In the genomic region with DNA sequence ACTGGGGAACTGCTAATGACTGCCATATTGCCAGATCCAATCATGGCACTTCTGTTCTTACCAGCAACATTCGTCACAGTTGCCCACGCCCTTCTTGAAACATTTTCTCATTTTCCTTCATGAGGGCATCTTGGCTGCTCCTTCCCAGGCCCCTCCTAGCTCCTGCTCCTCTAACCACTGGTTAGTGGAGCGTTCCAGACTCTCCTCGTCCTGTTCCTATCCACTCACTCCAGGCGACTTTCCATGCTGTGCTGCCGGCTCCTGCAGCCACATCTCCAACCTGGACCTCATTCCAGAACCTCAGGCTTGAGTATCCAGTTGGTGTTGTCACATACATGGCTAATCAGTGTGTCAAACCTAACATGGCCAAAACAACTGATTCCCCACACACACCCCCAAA, we compare ENCODE assay signal across 10 cellular contexts. TPM values are rescaled to one million over a fixed set of nuclear protein-coding genes. Genes with fewer than 3 reads are reported as not detected.
A peak's percentile ranks its signal among the peaks of the same experiment; 100 is the strongest.
DNase-seq lines count a peak whose midpoint lies in the region; ATAC-seq and TF ChIP-seq lines count a peak whose summit lies in the region.
"Had no signal": no experiment of that assay in that cellular context is flagged by ENCODE, and none has a peak within 500 bp of the region (broad histone marks: within the 10 kb centered on the region; RNA-seq: fewer than 3 reads in every experiment).

No MANE protein-coding gene starts in this region.

- WGBS in smooth muscle cell (ENCODE audit: low lambda C conversion rate): 95% methylated on average over 6 of the region's 6 CpGs

- no peak overlapping the region for H2AFZ ChIP-seq in smooth muscle cell (ENCODE audit: low read depth)

- H3K36me3 ChIP-seq in smooth muscle cell (ENCODE audit: low read depth): no peaks in the 10 kb centered on the region
- H3K36me3 ChIP-seq: transverse colon had no signal

- no peak overlapping the region for H3K9ac ChIP-seq in smooth muscle cell (ENCODE audit: low read depth)

- DNase-seq in activated CD8-positive, alpha-beta memory T cell treated with anti-CD3 and anti-CD28 coated beads, Interleukin-2, amount 10 ng/mL, durations not matched to agents 7 days and 5 days: no peak
- no peak for DNase-seq in activated CD8-positive, alpha-beta memory T cell treated with anti-CD3 and anti-CD28 coated beads, Interleukin-2, amount 50 U/mL, for 4 hours
- DNase-seq in T-helper 17 cell (no peak), smooth muscle cell (lab: John Stamatoyannopoulos, UW; ENCODE audit: unreplicated experiment) (no peak), omental fat pad (ENCODE audit: low spot score) (no peak)
- DNase-seq: transverse colon had no signal

- H3K4me1 Mint-ChIP-seq in activated CD8-positive, alpha-beta memory T cell treated with anti-CD3 and anti-CD28 coated beads, Interleukin-2, amount 10 ng/mL, durations not matched to agents 7 days and 5 days: peaks cover 28% of the 10 kb centered on the region
- H3K4me1 Mint-ChIP-seq in T-helper 17 cell: peaks cover 35% of the 10 kb centered on the region

- H3K4me1 ChIP-seq in smooth muscle cell (ENCODE audit: low read depth): peaks cover 11% of the 10 kb centered on the region

- peaks cover 9% of the 10 kb centered on the region for H3F3A ChIP-seq in smooth muscle cell (ENCODE audit: low read depth)

- H3K27me3 Mint-ChIP-seq in activated CD8-positive, alpha-beta memory T cell treated with anti-CD3 and anti-CD28 coated beads, Interleukin-2, amount 10 ng/mL, durations not matched to agents 7 days and 5 days: peaks cover 4% of the 10 kb centered on the region
- no peaks in the 10 kb centered on the region for H3K27me3 Mint-ChIP-seq in T-helper 17 cell

- peak overlapping the region; percentile 90 for H3K4me2 ChIP-seq in smooth muscle cell

- H3K36me3 Mint-ChIP-seq in activated CD8-positive, alpha-beta memory T cell treated with anti-CD3 and anti-CD28 coated beads, Interleukin-2, amount 10 ng/mL, durations not matched to agents 7 days and 5 days: peaks cover 13% of the 10 kb centered on the region
- H3K36me3 Mint-ChIP-seq in T-helper 17 cell (ENCODE audit: low read depth): peaks cover 2% of the 10 kb centered on the region

- TF ChIP-seq CTCF in smooth muscle cell (IDR thresholded peaks at IDR 0.05; ENCODE audit: borderline replicate concordance, insufficient read depth, poor library complexity, severe bottlenecking) (no peak), omental fat pad (IDR thresholded peaks at IDR 0.05) (no peak)

- H3K27ac ChIP-seq in smooth muscle cell (ENCODE audit: low read depth): no peak overlapping the region

- H4K20me1 ChIP-seq in smooth muscle cell (ENCODE audit: low read depth): no peaks in the 10 kb centered on the region

- H3K4me3 ChIP-seq in iPS-18c (ENCODE audit: insufficient read depth, low read depth, low read length) (peak overlapping the region; percentile 31; the same call in 1 of the 2 replicates), smooth muscle cell (no peak overlapping the region)

- no peak overlapping the region for H3K27ac Mint-ChIP-seq in activated CD8-positive, alpha-beta memory T cell treated with anti-CD3 and anti-CD28 coated beads, Interleukin-2, amount 10 ng/mL, durations not matched to agents 7 days and 5 days
- H3K27ac Mint-ChIP-seq in T-helper 17 cell: peak overlapping the region; percentile 93

- H3K27me3 ChIP-seq in smooth muscle cell (ENCODE audit: low read depth): no peaks in the 10 kb centered on the region
- H3K27me3 ChIP-seq: transverse colon had no signal

- H3K9me3 Mint-ChIP-seq in activated CD8-positive, alpha-beta memory T cell treated with anti-CD3 and anti-CD28 coated beads, Interleukin-2, amount 10 ng/mL, durations not matched to agents 7 days and 5 days (ENCODE audit: low read depth): peaks cover 3% of the 10 kb centered on the region

- H3K4me3 Mint-ChIP-seq in activated CD8-positive, alpha-beta memory T cell treated with anti-CD3 and anti-CD28 coated beads, Interleukin-2, amount 10 ng/mL, durations not matched to agents 7 days and 5 days: peak overlapping the region; percentile 84
- peak overlapping the region; percentile 92 for H3K4me3 Mint-ChIP-seq in T-helper 17 cell

- peaks cover 16% of the 10 kb centered on the region for H3K79me2 ChIP-seq in smooth muscle cell (ENCODE audit: low read depth)

- CTCF ChIA-PET in activated CD8-positive, alpha-beta memory T cell treated with anti-CD3 and anti-CD28 coated beads, Interleukin-2, amount 10 ng/mL, durations not matched to agents 7 days and 5 days (lab: Charles Lee): interaction anchor here (1.4 kb wide), 1 partner anchor 38 kb away, joined by 5 read pairs; the partner anchor contains the start of gene RNASEH1

- no peaks in the 10 kb centered on the region for H3K9me3 ChIP-seq in T-helper 17 cell (ENCODE audit: control insufficient read depth, low read length, poor library complexity, severe bottlenecking)
- no peaks in the 10 kb centered on the region for H3K9me3 ChIP-seq in iPS-18c (ENCODE audit: control insufficient read depth, insufficient read depth, low read length)
- H3K9me3 ChIP-seq in smooth muscle cell (replicated peaks; ENCODE audit: low read depth): no peaks in the 10 kb centered on the region
- H3K9me3 ChIP-seq: transverse colon had no signal

- ATAC-seq in activated CD8-positive, alpha-beta memory T cell treated with anti-CD3 and anti-CD28 coated beads, Interleukin-2, amount 10 ng/mL, durations not matched to agents 7 days and 5 days: no peak
- no peak for ATAC-seq in T-helper 17 cell
- ATAC-seq in GM18519 (IDR thresholded peaks at IDR 0.05; ENCODE audit: low FRiP score, unreplicated experiment): no peak
- ATAC-seq in GM18861 (IDR thresholded peaks at IDR 0.05; ENCODE audit: unreplicated experiment): no peak
- no peak for ATAC-seq in omental fat pad (ENCODE audit: low FRiP score)
- ATAC-seq: Right ventricle myocardium inferior had no signal

RNA-seq across cellular contexts. Expression of gene ADI1, which starts 1.3 kb away (rescaled TPM):
- total RNA-seq in activated CD8-positive, alpha-beta memory T cell treated with anti-CD3 and anti-CD28 coated beads, Interleukin-2, amount 10 ng/mL, durations not matched to agents 7 days and 5 days: 10 to 100 TPM; 15.0 to 16.6 TPM
- total RNA-seq in T-helper 17 cell: 10 to 100 TPM; 27.0 to 33.0 TPM
- total RNA-seq in smooth muscle cell: 19.0 and 27.3 TPM in 2 replicates
- polyA plus RNA-seq in smooth muscle cell: 30.9 and 35.0 TPM in 2 replicates
- 100 to 1,000 TPM in 1 of 4 donors, 10 to 100 TPM in 3; 54.6 to 117 (median 71.3) TPM for total RNA-seq in omental fat pad

RNA-seq across cellular contexts. Expression of gene RNASEH1, which starts 37.5 kb away (rescaled TPM):
- total RNA-seq in activated CD8-positive, alpha-beta memory T cell treated with anti-CD3 and anti-CD28 coated beads, Interleukin-2, amount 10 ng/mL, durations not matched to agents 7 days and 5 days: 10 to 100 TPM; 26.3 to 32.9 TPM
- total RNA-seq in T-helper 17 cell (10 to 100 TPM; 25.9 to 32.9 TPM), smooth muscle cell (18.3 and 22.0 TPM in 2 replicates), omental fat pad (10 to 100 TPM; 17.9 to 26.3 (median 23.8) TPM)
- 32.7 and 39.2 TPM in 2 replicates for polyA plus RNA-seq in smooth muscle cell

RNA-seq across cellular contexts. Expression of gene RPS7, which starts 54.5 kb away (rescaled TPM):
- total RNA-seq in activated CD8-positive, alpha-beta memory T cell treated with anti-CD3 and anti-CD28 coated beads, Interleukin-2, amount 10 ng/mL, durations not matched to agents 7 days and 5 days: 1,000 to 10,000 TPM; 1,010 to 1,163 TPM
- total RNA-seq in T-helper 17 cell (1,000 to 10,000 TPM; 1,710 to 1,803 TPM), smooth muscle cell (2,961 and 3,073 TPM in 2 replicates), omental fat pad (1,000 to 10,000 TPM; 2,150 to 4,864 (median 2,988) TPM)
- polyA plus RNA-seq in smooth muscle cell: 458 and 471 TPM in 2 replicates
